In the genomic region with DNA sequence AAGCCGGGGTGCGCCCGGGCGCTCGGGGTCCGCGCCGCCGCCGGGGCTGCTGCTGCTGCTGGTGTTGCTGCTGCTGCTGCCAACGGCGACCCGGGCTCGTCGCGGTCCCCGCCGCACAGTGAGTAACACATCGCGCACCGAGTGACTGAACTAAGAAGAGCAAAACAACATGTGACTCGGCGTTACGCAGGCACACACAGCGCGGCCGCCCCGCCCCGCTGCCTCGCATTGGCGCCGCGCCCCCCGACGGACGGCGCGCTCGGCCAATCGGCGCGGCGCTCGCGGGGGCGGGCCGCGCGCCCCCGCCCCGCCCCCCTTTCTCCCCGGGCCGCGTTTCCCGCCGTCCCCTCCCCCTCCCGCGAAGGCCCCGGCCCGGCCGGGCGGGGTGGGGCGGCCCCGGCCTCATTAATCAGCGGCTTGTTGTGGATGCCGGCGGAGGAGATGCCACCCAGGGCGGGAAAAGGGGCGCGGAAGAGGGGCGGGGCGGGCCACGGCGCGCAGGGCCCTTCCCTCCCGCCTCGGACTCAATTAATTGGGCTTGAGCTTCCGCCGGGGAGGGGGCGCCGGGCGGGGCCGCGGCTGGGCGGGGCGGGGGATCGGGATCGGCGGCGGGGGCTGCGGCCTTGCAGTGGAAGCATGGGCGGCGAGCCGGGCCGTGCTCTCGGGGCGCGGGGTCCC, we compare ENCODE assay signal across 8 cellular contexts. TPM values are rescaled to one million over a fixed set of nuclear protein-coding genes. Genes with fewer than 3 reads are reported as not detected.
DNase-seq lines count a peak whose midpoint lies in the region; ATAC-seq and TF ChIP-seq lines count a peak whose summit lies in the region.

A gene with protein sequence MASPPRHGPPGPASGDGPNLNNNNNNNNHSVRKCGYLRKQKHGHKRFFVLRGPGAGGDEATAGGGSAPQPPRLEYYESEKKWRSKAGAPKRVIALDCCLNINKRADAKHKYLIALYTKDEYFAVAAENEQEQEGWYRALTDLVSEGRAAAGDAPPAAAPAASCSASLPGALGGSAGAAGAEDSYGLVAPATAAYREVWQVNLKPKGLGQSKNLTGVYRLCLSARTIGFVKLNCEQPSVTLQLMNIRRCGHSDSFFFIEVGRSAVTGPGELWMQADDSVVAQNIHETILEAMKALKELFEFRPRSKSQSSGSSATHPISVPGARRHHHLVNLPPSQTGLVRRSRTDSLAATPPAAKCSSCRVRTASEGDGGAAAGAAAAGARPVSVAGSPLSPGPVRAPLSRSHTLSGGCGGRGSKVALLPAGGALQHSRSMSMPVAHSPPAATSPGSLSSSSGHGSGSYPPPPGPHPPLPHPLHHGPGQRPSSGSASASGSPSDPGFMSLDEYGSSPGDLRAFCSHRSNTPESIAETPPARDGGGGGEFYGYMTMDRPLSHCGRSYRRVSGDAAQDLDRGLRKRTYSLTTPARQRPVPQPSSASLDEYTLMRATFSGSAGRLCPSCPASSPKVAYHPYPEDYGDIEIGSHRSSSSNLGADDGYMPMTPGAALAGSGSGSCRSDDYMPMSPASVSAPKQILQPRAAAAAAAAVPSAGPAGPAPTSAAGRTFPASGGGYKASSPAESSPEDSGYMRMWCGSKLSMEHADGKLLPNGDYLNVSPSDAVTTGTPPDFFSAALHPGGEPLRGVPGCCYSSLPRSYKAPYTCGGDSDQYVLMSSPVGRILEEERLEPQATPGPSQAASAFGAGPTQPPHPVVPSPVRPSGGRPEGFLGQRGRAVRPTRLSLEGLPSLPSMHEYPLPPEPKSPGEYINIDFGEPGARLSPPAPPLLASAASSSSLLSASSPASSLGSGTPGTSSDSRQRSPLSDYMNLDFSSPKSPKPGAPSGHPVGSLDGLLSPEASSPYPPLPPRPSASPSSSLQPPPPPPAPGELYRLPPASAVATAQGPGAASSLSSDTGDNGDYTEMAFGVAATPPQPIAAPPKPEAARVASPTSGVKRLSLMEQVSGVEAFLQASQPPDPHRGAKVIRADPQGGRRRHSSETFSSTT (N-terminal part only) (minus strand): TSS at position 127 of the 678 bp plus-strand sequence. CDS start 530 bp downstream, outside the sequence.

- H3K9me3 Mint-ChIP-seq in GM23338 (no peaks in the 10 kb centered on the region), nephron (no peaks in the 10 kb centered on the region)

- peak; percentile 30 for ATAC-seq in GM23338

- H3K4me3 ChIP-seq in GM23338 (peak within 1 kb of the TSS; percentile 81), fibroblast of pulmonary artery (replicated peaks; ENCODE audit: low read depth, low read length) (peak within 1 kb of the TSS; percentile 67)

- H3K27ac ChIP-seq in GM23338 (ENCODE audit: low read depth): peak within 1 kb of the TSS; percentile 84; the same call in 1 of the 2 replicates
- peak within 1 kb of the TSS; percentile 95 for H3K27ac ChIP-seq in RWPE1

- H2AFZ ChIP-seq in GM23338: peak within 1 kb of the TSS; percentile 70

- DNase-seq in Daoy (ENCODE audit: low read depth): peak; percentile 91
- DNase-seq in GM23338 (ENCODE audit: low spot score): peak; percentile 93
- peak; percentile 92 to 94 for DNase-seq in Kasumi-1 (lab: John Stamatoyannopoulos, UW)
- DNase-seq in RWPE1 (ENCODE audit: low spot score): peak; percentile 88
- DNase-seq in activated effector memory CD4-positive, alpha-beta T cell treated with Interleukin-2 at 50 U/mL for 16 hours: peak; percentile 89
- DNase-seq in fibroblast of pulmonary artery (ENCODE audit: low read depth): peak; percentile 95
- peak; percentile 90 for DNase-seq in stimulated activated naive CD4-positive, alpha-beta T cell treated with Interleukin-2 at 50 U/mL for 16 hours (lab: John Stamatoyannopoulos, UW)

- no peaks in the 10 kb centered on the region for H3K36me3 ChIP-seq in GM23338 (ENCODE audit: insufficient read depth)

- peaks cover 9% of the 10 kb centered on the region for H3K79me2 ChIP-seq in GM23338 (replicated peaks; ENCODE audit: insufficient read depth)

- peak within 1 kb of the TSS; percentile 84 for H3K4me2 ChIP-seq in GM23338

- H3K4me1 ChIP-seq in GM23338 (ENCODE audit: insufficient read depth): peaks cover 5% of the 10 kb centered on the region; the same call in 1 of the 2 replicates

- H3K4me1 Mint-ChIP-seq in GM23338 (peaks cover 16% of the 10 kb centered on the region), nephron (peaks cover under 1% of the 10 kb centered on the region)

- H3K27ac Mint-ChIP-seq in GM23338 (no peak within 1 kb of the TSS), nephron (peak within 1 kb of the TSS in 1 of 3 experiments; percentile 78)

- peak within 1 kb of the TSS; percentile 81 for H3K4me3 Mint-ChIP-seq in GM23338
- H3K4me3 Mint-ChIP-seq in nephron: peak within 1 kb of the TSS; percentile 88 to 89 (median 88)

- no peaks in the 10 kb centered on the region for H3K9me2 ChIP-seq in GM23338 (ENCODE audit: insufficient read depth)

- H3K27me3 Mint-ChIP-seq in GM23338 (ENCODE audit: insufficient read depth, low read depth, poor library complexity) (peaks cover 1% of the 10 kb centered on the region), nephron (ENCODE audit: low read depth) (peaks cover 29% of the 10 kb centered on the region)

- H3K27me3 ChIP-seq in GM23338 (ENCODE audit: insufficient read depth): peaks cover 4% of the 10 kb centered on the region; the same call in 1 of the 2 replicates

- POLR2A ChIA-PET in RWPE1 (lab: Yijun Ruan, JAX; ENCODE audit: low non-redundant PET): interaction anchor here (0.5 kb wide), 1 partner anchor 755 kb away, joined by 5 read pairs; no protein-coding TSS in a partner anchor

- no peaks in the 10 kb centered on the region for H3F3A ChIP-seq in GM23338 (replicated peaks; ENCODE audit: low read depth)

- peaks cover under 1% of the 10 kb centered on the region for H4K20me1 ChIP-seq in GM23338 (replicated peaks; ENCODE audit: insufficient read depth)

- H3K36me3 Mint-ChIP-seq in GM23338 (ENCODE audit: low read depth) (peaks cover 5% of the 10 kb centered on the region; the same call in 2 of the 3 replicates), nephron (ENCODE audit: low read depth) (peaks cover 5% of the 10 kb centered on the region)

- CTCF ChIA-PET in RWPE1 (lab: Yijun Ruan, JAX): no interaction called here

- TF ChIP-seq CTCF in GM23338 (conservative IDR thresholded peaks at IDR 0.05; ENCODE audit: low read depth in 2 of 2) (no peak), RWPE1 (conservative IDR thresholded peaks at IDR 0.05; ENCODE audit: low read depth) (no peak), fibroblast of pulmonary artery (IDR thresholded peaks at IDR 0.05; ENCODE audit: low read length, missing control alignments) (no peak), nephron (IDR thresholded peaks at IDR 0.05; ENCODE audit: unreplicated experiment in 3 of 3) (no peak)

TF ChIP-seq in GM23338, 12 proteins besides CTCF, POLR2A, EP300 and RAD21:
- peak; percentile 76 for TF ChIP-seq CREB1 (CRISPR knock-in tag; IDR thresholded peaks at IDR 0.05; ENCODE audit: low read depth)
- TF ChIP-seq NANOG (IDR thresholded peaks at IDR 0.05; ENCODE audit: borderline replicate concordance): no peak
- peak; percentile 85 for TF ChIP-seq POLR2AphosphoS5 (IDR thresholded peaks at IDR 0.05; ENCODE audit: low read depth)

RNA-seq across cellular contexts. Expression of the gene that starts here (rescaled TPM):
- total RNA-seq in Daoy (2014; rRNA removed; shearing (Covaris generic)): 0.30 and 0.40 TPM in 2 replicates
- 12.4 and 14.5 TPM in 2 replicates for total RNA-seq in GM23338 (2014; rRNA removed; shearing (Covaris generic))
- polyA plus RNA-seq in GM23338 (2016; fragmentation: Nextera tagmentation; extraction: Ambion mirVana): 3.6 and 4.0 TPM in 2 replicates

Comparison
In these comparisons a context has a peak if more than half of its experiments do, and no peak if none do; other contexts are left out.
1. Peak in every context shown above with its lines: DNase-seq, ATAC-seq, H3K4me3 ChIP-seq and H3K27ac ChIP-seq.
2. Peak in DNase-seq in Daoy; RNA of the gene not detected or under 1 TPM.